Comparison of ENCODE assay signal across 8 cellular contexts in the genomic region with DNA sequence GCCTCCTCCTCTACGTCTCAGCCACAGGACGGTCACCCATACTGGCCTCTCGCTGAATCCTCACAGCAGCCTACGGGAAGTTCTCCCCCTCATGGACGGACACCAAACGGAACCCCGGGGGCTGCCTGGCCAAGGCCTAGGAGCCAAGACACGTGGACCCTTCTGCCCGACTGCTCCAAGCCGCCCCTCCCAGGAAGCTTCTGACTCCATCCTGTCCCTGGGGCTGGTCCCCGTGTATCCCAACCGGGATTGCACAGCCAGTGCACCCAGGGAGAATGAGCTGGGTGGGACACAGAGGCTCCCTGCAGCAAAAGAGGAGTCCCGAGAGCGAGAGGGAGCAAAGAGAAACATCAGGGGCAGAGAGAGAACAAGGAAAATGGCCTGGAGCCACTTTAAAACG. TPM values are rescaled to one million over a fixed set of nuclear protein-coding genes. Genes with fewer than 3 reads are reported as not detected.
DNase-seq lines count a peak whose midpoint lies in the region; ATAC-seq, FAIRE-seq and TF ChIP-seq lines count a peak whose summit lies in the region.
"Had no signal": no experiment of that assay in that cellular context is flagged by ENCODE, and none has a peak within 500 bp of the region (broad histone marks: within the 10 kb centered on the region; RNA-seq: fewer than 3 reads in every experiment).

No MANE protein-coding gene starts in this region.

- 0 out of 2 replicates have a peak overlapping the region, but pooled peaks have one; percentile 28 for H3K4me3 ChIP-seq in SK-N-MC

- H3K27ac Mint-ChIP-seq in stimulated activated naive B cell treated with anti-CD40 and anti-IgM and Interleukin-4, amounts not matched to agents 10 μg/mL and 1 μg/mL and 100 μg/mL, for 72 hours = peak overlapping the region; percentile 94

- ATAC-seq in Right ventricle myocardium superior (ENCODE audit: poor library complexity) (no peak), left lobe of liver (no peak)
- no peak for ATAC-seq in stimulated activated naive B cell treated with anti-CD40 and anti-IgM and Interleukin-4, amounts not matched to agents 10 μg/mL and 1 μg/mL and 100 μg/mL, for 72 hours (replicated peaks)

- H3K4me1 Mint-ChIP-seq in stimulated activated naive B cell treated with anti-CD40 and anti-IgM and Interleukin-4, amounts not matched to agents 10 μg/mL and 1 μg/mL and 100 μg/mL, for 72 hours = peaks cover 40 to 68% of the 10 kb centered on the region in 2 donors

- peak overlapping the region; percentile 62 for H3K27ac ChIP-seq in SK-N-MC

- TF ChIP-seq CTCF in GM13977 (IDR thresholded peaks at IDR 0.05; ENCODE audit: extremely low read depth, insufficient read depth, missing control alignments) = no peak

- no peak for DNase-seq in GM18507 (ENCODE audit: extremely low spot score, insufficient read length, low read depth)
- DNase-seq in SK-N-MC (ENCODE audit: low read depth, low spot score) = no peak
- DNase-seq in Right ventricle myocardium superior = peak; percentile 76
- no peak for DNase-seq in stimulated activated naive B cell treated with anti-CD40 and anti-IgM and Interleukin-4, amounts not matched to agents 10 μg/mL and 1 μg/mL and 100 μg/mL, for 72 hours
- no peak for DNase-seq in cerebellum (ENCODE audit: low spot score)
- DNase-seq in GM13977 (ENCODE audit: low spot score) = no peak
- no peak for DNase-seq in left lobe of liver (ENCODE audit: low spot score)
- DNase-seq: SK-N-SH had no signal

- FAIRE-seq in GM18507 (lab: Jason Lieb, UNC) = peak; percentile 26

- H3K4me3 Mint-ChIP-seq in stimulated activated naive B cell treated with anti-CD40 and anti-IgM and Interleukin-4, amounts not matched to agents 10 μg/mL and 1 μg/mL and 100 μg/mL, for 72 hours = peak overlapping the region; percentile 90 to 96

- H3K9me3 ChIP-seq in SK-N-MC (ENCODE audit: low read depth, low read length) = no peaks in the 10 kb centered on the region
- H3K9me3 ChIP-seq: SK-N-SH had no signal

- H3K9ac ChIP-seq in SK-N-MC (ENCODE audit: insufficient read length) = no peak overlapping the region
- H3K9ac ChIP-seq: SK-N-SH had no signal

- no peaks in the 10 kb centered on the region for H3K27me3 Mint-ChIP-seq in stimulated activated naive B cell treated with anti-CD40 and anti-IgM and Interleukin-4, amounts not matched to agents 10 μg/mL and 1 μg/mL and 100 μg/mL, for 72 hours

- H3K36me3 Mint-ChIP-seq in stimulated activated naive B cell treated with anti-CD40 and anti-IgM and Interleukin-4, amounts not matched to agents 10 μg/mL and 1 μg/mL and 100 μg/mL, for 72 hours = peaks cover 3 to 13% of the 10 kb centered on the region in 2 donors

- intact Hi-C loops in Right ventricle myocardium superior (cut with DNase I) = no loop called here

- no peaks in the 10 kb centered on the region for H3K36me3 ChIP-seq in SK-N-MC (ENCODE audit: insufficient read depth, low read length)

- H3K9me3 Mint-ChIP-seq in stimulated activated naive B cell treated with anti-CD40 and anti-IgM and Interleukin-4, amounts not matched to agents 10 μg/mL and 1 μg/mL and 100 μg/mL, for 72 hours = no peaks in the 10 kb centered on the region

- in situ Hi-C loops in GM13977 (cut with MboI; ENCODE audit: low pct_unique_long_range_greater_than_20kb, low sequenced_read_pairs, unreplicated experiment) = no loop called here

RNA-seq across cellular contexts. Expression of a gene that starts 3.2 kb away (rescaled TPM):
- total RNA-seq in Right ventricle myocardium superior = 55.7 TPM
- total RNA-seq in cerebellum = 1.7 TPM
- 1.2 TPM for total RNA-seq in left lobe of liver

RNA-seq across cellular contexts. Expression of a gene that starts 16.4 kb away (rescaled TPM):
- total RNA-seq in Right ventricle myocardium superior = 115 TPM
- total RNA-seq in cerebellum = 6.6 TPM
- 0.30 TPM for total RNA-seq in left lobe of liver

Comparison
In these comparisons a context has a peak if more than half of its experiments do, and no peak if none do; other contexts are left out.
1. RNA of a gene that starts 3.2 kb away (total RNA-seq): 55.7 TPM in Right ventricle myocardium superior (single experiment); 1.7 TPM in cerebellum (single experiment) and 1.2 TPM in left lobe of liver (single experiment); every median in the first group is over 10 times any median in the second.
2. RNA of a gene that starts 16.4 kb away (total RNA-seq): 115 TPM in Right ventricle myocardium superior (single experiment); 6.6 TPM in cerebellum (single experiment) and 0.30 TPM in left lobe of liver (single experiment); every median in the first group is over 10 times any median in the second.